In genomic region chr5:2610986-2611385, GRCh38 we compare ENCODE assay signal across 23 cellular contexts.
"Had no signal": no experiment of that assay in that cellular context is flagged by ENCODE, and none has a peak within 500 bp of the region (broad histone marks: within the 10 kb centered on the region; RNA-seq: fewer than 3 reads in every experiment).

No MANE protein-coding gene starts in this region.

- DNase-seq: colonic mucosa; cortex of kidney; dermis blood vessel endothelial cell; dorsolateral prefrontal cortex; effector CD4-positive, alpha-beta T cell; effector CD8-positive, alpha-beta T cell; effector memory CD4-positive, alpha-beta T cell; effector memory CD8-positive, alpha-beta T cell; endodermal cell; erythroblast; esophagus squamous epithelium; foreskin fibroblast; foreskin keratinocyte; foreskin melanocyte; gastrocnemius medialis; glutamatergic neuron; heart left ventricle; heart right ventricle had no signal

- H3K27ac ChIP-seq: colonic mucosa, coronary artery, dorsolateral prefrontal cortex, epithelial cell of prostate, esophagus muscularis mucosa, esophagus squamous epithelium, foreskin keratinocyte, gastrocnemius medialis, gastroesophageal sphincter, heart left ventricle, heart right ventricle had no signal

- H3K9me3 ChIP-seq: colonic mucosa, esophagus squamous epithelium, gastrocnemius medialis had no signal

- ATAC-seq: effector memory CD8-positive, alpha-beta T cell; esophagus mucosa; foreskin keratinocyte; gastrocnemius medialis; gastroesophageal sphincter; heart left ventricle; heart right ventricle had no signal

- H3K4me3 ChIP-seq: colonic mucosa, coronary artery, dorsolateral prefrontal cortex, esophagus muscularis mucosa, esophagus squamous epithelium, gastrocnemius medialis, gastroesophageal sphincter, heart left ventricle, heart right ventricle had no signal

- H3K36me3 ChIP-seq: colonic mucosa, esophagus muscularis mucosa, esophagus squamous epithelium, gastrocnemius medialis, gastroesophageal sphincter, heart left ventricle, heart right ventricle had no signal

- H3K4me1 ChIP-seq: colonic mucosa, esophagus muscularis mucosa, esophagus squamous epithelium, foreskin keratinocyte, gastrocnemius medialis, gastroesophageal sphincter, heart left ventricle, heart right ventricle had no signal

- H3K27me3 ChIP-seq: colonic mucosa, esophagus squamous epithelium, foreskin keratinocyte, gastrocnemius medialis had no signal
